Comparison of ENCODE assay signal across 23 cellular contexts in the genomic region with DNA sequence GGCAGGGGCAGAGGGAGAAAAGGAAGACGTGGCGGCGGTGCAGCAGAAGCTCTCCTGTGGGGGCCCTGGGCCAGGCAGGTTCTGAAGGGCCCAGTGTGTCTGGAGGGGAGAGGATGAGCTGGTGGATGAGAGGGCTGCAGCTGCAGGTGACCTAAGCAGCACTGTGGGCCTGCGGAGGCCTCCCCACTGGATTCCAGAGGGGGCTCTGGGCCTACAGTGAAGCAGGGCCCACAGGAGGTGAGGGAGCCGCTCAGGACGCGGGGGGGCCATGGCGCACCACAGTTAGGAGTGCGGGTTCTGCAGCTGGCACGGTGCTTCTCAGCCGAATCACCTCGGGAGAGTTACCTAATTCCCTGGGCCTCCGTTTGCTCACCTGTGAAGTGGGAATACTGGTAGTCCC. TPM values are rescaled to one million over a fixed set of nuclear protein-coding genes. Genes with fewer than 3 reads are reported as not detected.
DNase-seq lines count a peak whose midpoint lies in the region; ATAC-seq, FAIRE-seq and TF ChIP-seq lines count a peak whose summit lies in the region.
"Had no signal": no experiment of that assay in that cellular context is flagged by ENCODE, and none has a peak within 500 bp of the region (broad histone marks: within the 10 kb centered on the region; RNA-seq: fewer than 3 reads in every experiment).

No MANE protein-coding gene starts in this region.

- H4K8ac ChIP-seq in H1 (ENCODE audit: extremely low read depth, insufficient read depth, low read length) (no peak overlapping the region), neuronal stem cell (ENCODE audit: low read depth, low read length) (no peak overlapping the region)

- H3K56ac ChIP-seq in H1 (replicated peaks; ENCODE audit: insufficient read length, low read depth, low read length) = no peak overlapping the region

- 0 out of 2 replicates have a peak overlapping the region, but pooled peaks have one; percentile 61 for H2BK15ac ChIP-seq in H1 (ENCODE audit: low read length)
- peak overlapping the region; percentile 42 for H2BK15ac ChIP-seq in neuronal stem cell (ENCODE audit: low read length)

- no peak overlapping the region for H2BK20ac ChIP-seq in H1 (ENCODE audit: low read length)

- H3K4me2 ChIP-seq in H1 (ENCODE audit: insufficient read depth in 1 of 2, low read depth in 2 of 2, low read length in 2 of 2) (no peak overlapping the region), neuronal stem cell (ENCODE audit: insufficient read depth, low read length, poor library complexity, severe bottlenecking) (no peak overlapping the region)
- H3K4me2 ChIP-seq: A549, GM23338 had no signal

- DNase-seq in right cardiac atrium (peak in 2 of 3 donors; percentile 16 to 30), left cardiac atrium (no peak), H1 (ENCODE audit: low read depth in 1 of 2, low spot score in 2 of 2) (no peak), neuronal stem cell (ENCODE audit: low spot score) (no peak), transverse colon (no peak), GF-D8 (lab: John Stamatoyannopoulos, UW) (no peak), AG20443 (ENCODE audit: low spot score) (no peak)
- DNase-seq in stimulated activated effector memory CD8-positive, alpha-beta T cell treated with anti-CD3 and anti-CD28 coated beads, Interleukin-12 subunit alpha, Interleukin-12 subunit beta, amount 100 ng/mL, for 72 hours (ENCODE audit: low spot score in 2 of 2) = no peak
- DNase-seq: C1 segment of cervical spinal cord; CD4-positive, CD25-positive, alpha-beta regulatory T cell; CD8-positive, alpha-beta memory T cell; COR-L47; KBM-7 had no signal

- TF ChIP-seq CTCF in H1 (IDR thresholded peaks at IDR 0.05; ENCODE audit: control extremely low read depth in 1 of 3, insufficient read depth in 1 of 3, low read depth in 1 of 3, low read length in 3 of 3) = no peak
- no peak for TF ChIP-seq CTCF in transverse colon (IDR thresholded peaks at IDR 0.05)

- H3K79me2 ChIP-seq in H1 (ENCODE audit: control insufficient read depth in 1 of 2, insufficient read depth in 2 of 2, low read length in 2 of 2) = no peaks in the 10 kb centered on the region

- H3K4me3 Mint-ChIP-seq in stimulated activated effector memory CD8-positive, alpha-beta T cell treated with anti-CD3 and anti-CD28 coated beads, Interleukin-12 subunit alpha, Interleukin-12 subunit beta, amount 100 ng/mL, for 72 hours = no peak overlapping the region
- H3K4me3 Mint-ChIP-seq: CD4-positive, CD25-positive, alpha-beta regulatory T cell; CD8-positive, alpha-beta memory T cell; GM23338; IgD-negative memory B cell had no signal

- H3K27ac Mint-ChIP-seq in stimulated activated effector memory CD8-positive, alpha-beta T cell treated with anti-CD3 and anti-CD28 coated beads, Interleukin-12 subunit alpha, Interleukin-12 subunit beta, amount 100 ng/mL, for 72 hours = peak overlapping the region; percentile 29
- H3K27ac Mint-ChIP-seq: CD4-positive, CD25-positive, alpha-beta regulatory T cell; CD8-positive, alpha-beta memory T cell; GM23338; IgD-negative memory B cell had no signal

- H3K27ac ChIP-seq in right cardiac atrium (ENCODE audit: low read length) (no peak overlapping the region), H1 (ENCODE audit: low read depth, low read length) (no peak overlapping the region), neuronal stem cell (replicated peaks; ENCODE audit: low read length) (no peak overlapping the region), transverse colon (no peak overlapping the region)
- H3K27ac ChIP-seq: 22Rv1, A549, HL-60 had no signal

- H2AK5ac ChIP-seq in H1 (ENCODE audit: low read depth, low read length) = peak overlapping the region; percentile 65; the same call in 1 of the 2 replicates
- peak overlapping the region; percentile 80 for H2AK5ac ChIP-seq in neuronal stem cell (ENCODE audit: low read depth, low read length)

- H2BK120ac ChIP-seq in H1 (replicated peaks; ENCODE audit: low read depth, low read length) (no peak overlapping the region), neuronal stem cell (ENCODE audit: low read depth, low read length) (no peak overlapping the region)

- TF ChIP-seq RAD21 in H1 (IDR thresholded peaks at IDR 0.05 in 1 of 2, conservative IDR thresholded peaks at IDR 0.05 in 1 of 2; ENCODE audit: low read depth in 2 of 2, low read length in 2 of 2) = no peak

- H3K79me1 ChIP-seq in H1 (ENCODE audit: low read depth, low read length) (no peaks in the 10 kb centered on the region), neuronal stem cell (ENCODE audit: low read depth, low read length) (peaks cover 3% of the 10 kb centered on the region)

- in situ Hi-C loops in transverse colon (cut with MboI; ENCODE audit: low pct_ligation_motif_present in 1 of 4, low pct_unique_long_range_greater_than_20kb in 1 of 4, low sequenced_read_pairs in 3 of 4) = no loop called here

- 96% methylated on average over 13 of the region's 13 CpGs for WGBS in right cardiac atrium
- WGBS in H1 (ENCODE audit: extremely low coverage in 1 of 2, insufficient coverage in 1 of 2, insufficient read length in 1 of 2, insufficient replicate concordance in 2 of 2, low coverage in 1 of 2, low lambda C conversion rate in 2 of 2, missing lambda C conversion rate in 1 of 2), 2 experiments = 95% methylated on average over 11 of the region's 13 CpGs; no CpG with 5 or more reads in 1 of the 2 experiments
- no CpG with 5 or more reads among the region's 13 CpGs for WGBS in neuronal stem cell (ENCODE audit: extremely low coverage in 2 of 2, insufficient read length in 2 of 2, insufficient replicate concordance in 1 of 2), 2 donors
- WGBS in transverse colon (ENCODE audit: low coverage in 1 of 2), 2 donors = 93 to 95% methylated on average over 3 to 12 of the region's 13 CpGs

- H3K23ac ChIP-seq in H1 (ENCODE audit: insufficient read length) (no peak overlapping the region), neuronal stem cell (ENCODE audit: low read depth, low read length, poor library complexity) (peak overlapping the region; percentile 40)

- TF ChIP-seq POLR2A in H1 (IDR thresholded peaks at IDR 0.05; ENCODE audit: control extremely low read depth in 1 of 2, low read depth in 2 of 2, low read length in 2 of 2) (no peak), transverse colon (IDR thresholded peaks at IDR 0.05) (no peak)

- ATAC-seq in right cardiac atrium (no peak), left cardiac atrium (no peak)
- ATAC-seq in stimulated activated effector memory CD8-positive, alpha-beta T cell treated with anti-CD3 and anti-CD28 coated beads, Interleukin-12 subunit alpha, Interleukin-12 subunit beta, amount 100 ng/mL, for 72 hours = no peak
- ATAC-seq: A549 had no signal

- TF ChIP-seq EP300 in H1 (IDR thresholded peaks at IDR 0.05; ENCODE audit: borderline replicate concordance in 1 of 2, low read depth in 2 of 2, low read length in 2 of 2) (no peak), transverse colon (IDR thresholded peaks at IDR 0.05; ENCODE audit: low read depth) (no peak)

- no peak for FAIRE-seq in H1 (lab: Jason Lieb, UNC)
- FAIRE-seq: A549, D721Med, G401.6, GM12892, GM18507 had no signal

- no peak overlapping the region for H3K14ac ChIP-seq in H1 (ENCODE audit: insufficient read length)
- no peak overlapping the region for H3K14ac ChIP-seq in neuronal stem cell (ENCODE audit: low read length)

- H2AFZ ChIP-seq in H1 (ENCODE audit: low read length) (no peak overlapping the region), neuronal stem cell (ENCODE audit: low read length) (no peak overlapping the region)
- H2AFZ ChIP-seq: GM23338 had no signal

- H4K91ac ChIP-seq in H1 (replicated peaks; ENCODE audit: insufficient read length, low read length) = peak overlapping the region; percentile 29
- H4K91ac ChIP-seq in neuronal stem cell (ENCODE audit: low read depth, low read length, poor library complexity) = no peak overlapping the region

- H3K4me1 ChIP-seq in right cardiac atrium (ENCODE audit: control insufficient read depth, insufficient read depth, low read length) = peaks cover 5% of the 10 kb centered on the region
- H3K4me1 ChIP-seq in H1 (replicated peaks in 1 of 4; ENCODE audit: control insufficient read depth in 3 of 4, insufficient read depth in 4 of 4, low read length in 3 of 4) = peaks cover 0 to 12% (median 9%) of the 10 kb centered on the region in 4 experiments; a peak in 6 of 7 replicates
- peaks cover 5% of the 10 kb centered on the region in 2 donors for H3K4me1 ChIP-seq in neuronal stem cell (ENCODE audit: control insufficient read depth in 2 of 2, insufficient read depth in 1 of 2, low read depth in 1 of 2, low read length in 2 of 2)
- peaks cover 0 to 12% (median 0%) of the 10 kb centered on the region in 4 donors for H3K4me1 ChIP-seq in transverse colon
- H3K4me1 ChIP-seq: A549, HAP-1 had no signal

- no peaks in the 10 kb centered on the region for H3K23me2 ChIP-seq in H1 (ENCODE audit: low read depth, low read length)

- H3K18ac ChIP-seq in H1 (ENCODE audit: extremely low read depth, low read length) = no peak overlapping the region
- H3K18ac ChIP-seq in neuronal stem cell (ENCODE audit: low read length) = peak overlapping the region; percentile 73

- no peaks in the 10 kb centered on the region for H3K9me3 ChIP-seq in right cardiac atrium (ENCODE audit: control insufficient read depth, low read length)
- no peaks in the 10 kb centered on the region for H3K9me3 ChIP-seq in H1 (ENCODE audit: insufficient read depth in 2 of 2, low read depth in 1 of 2, low read length in 1 of 2)
- H3K9me3 ChIP-seq in neuronal stem cell (replicated peaks in 1 of 2; ENCODE audit: control insufficient read depth in 2 of 2, insufficient read depth in 1 of 2, low read depth in 1 of 2, low read length in 2 of 2) = no peaks in the 10 kb centered on the region
- H3K9me3 ChIP-seq in transverse colon = no peaks in the 10 kb centered on the region
- H3K9me3 ChIP-seq: A549, HAP-1 had no signal

- no peak overlapping the region for H4K5ac ChIP-seq in H1 (ENCODE audit: insufficient read length, low read depth, low read length)

- H2BK5ac ChIP-seq in H1 (ENCODE audit: low read depth, low read length) = no peak overlapping the region; the same call in 1 of the 2 replicates
- no peak overlapping the region for H2BK5ac ChIP-seq in neuronal stem cell (ENCODE audit: low read length)

- H3K4me3 ChIP-seq in right cardiac atrium (ENCODE audit: low read length) (no peak overlapping the region), H1 (ENCODE audit: extremely low read depth in 1 of 4, insufficient read depth in 2 of 4, low read depth in 3 of 4, low read length in 4 of 4) (no peak overlapping the region), neuronal stem cell (ENCODE audit: low read length in 2 of 2) (no peak overlapping the region), transverse colon (no peak overlapping the region)
- H3K4me3 ChIP-seq: A549, GM23338, HAP-1 had no signal

- H3K4ac ChIP-seq in H1 (replicated peaks; ENCODE audit: insufficient read length, low read depth, low read length) (no peak overlapping the region), neuronal stem cell (ENCODE audit: low read length) (no peak overlapping the region)

- no peaks in the 10 kb centered on the region for H4K20me1 ChIP-seq in H1 (replicated peaks in 1 of 2; ENCODE audit: control insufficient read depth in 1 of 2, insufficient read depth in 2 of 2, low read length in 2 of 2)

- H3K36me3 ChIP-seq in H1 (ENCODE audit: control insufficient read depth in 2 of 4, insufficient read depth in 4 of 4, low read length in 3 of 4) (no peaks in the 10 kb centered on the region; a peak in 1 of 8 replicates), neuronal stem cell (replicated peaks in 1 of 2; ENCODE audit: control insufficient read depth in 2 of 2, insufficient read depth in 2 of 2, low read length in 2 of 2) (no peaks in the 10 kb centered on the region), transverse colon (no peaks in the 10 kb centered on the region)
- H3K36me3 ChIP-seq: HAP-1 had no signal

- H3K36me3 Mint-ChIP-seq in stimulated activated effector memory CD8-positive, alpha-beta T cell treated with anti-CD3 and anti-CD28 coated beads, Interleukin-12 subunit alpha, Interleukin-12 subunit beta, amount 100 ng/mL, for 72 hours = no peaks in the 10 kb centered on the region
- H3K36me3 Mint-ChIP-seq: CD4-positive, CD25-positive, alpha-beta regulatory T cell; IgD-negative memory B cell had no signal

- H3K27me3 ChIP-seq in right cardiac atrium (ENCODE audit: control insufficient read depth, insufficient read depth) (no peaks in the 10 kb centered on the region), H1 (replicated peaks in 1 of 4; ENCODE audit: control insufficient read depth in 3 of 4, extremely low read depth in 1 of 4, insufficient read depth in 3 of 4, low read length in 3 of 4) (no peaks in the 10 kb centered on the region), neuronal stem cell (ENCODE audit: control insufficient read depth in 3 of 3, insufficient read depth in 3 of 3, low read depth in 1 of 3, low read length in 3 of 3) (peaks cover 0 to 75% (median 0%) of the 10 kb centered on the region in 3 experiments), transverse colon (no peaks in the 10 kb centered on the region)

- H3K4me1 Mint-ChIP-seq in stimulated activated effector memory CD8-positive, alpha-beta T cell treated with anti-CD3 and anti-CD28 coated beads, Interleukin-12 subunit alpha, Interleukin-12 subunit beta, amount 100 ng/mL, for 72 hours = no peaks in the 10 kb centered on the region
- H3K4me1 Mint-ChIP-seq: CD8-positive, alpha-beta memory T cell had no signal

- CTCF ChIA-PET in H1 (lab: Charles Lee; ENCODE audit: partially characterized antibody) = interaction anchor here (0.6 to 2.7 kb wide), 6 partner anchors 13 to 105 kb away, joined by 3 to 9 read pairs (median 4); no protein-coding TSS in a partner anchor

- intact Hi-C loops in right cardiac atrium (cut with DNase I) (no loop called here), left cardiac atrium (cut with DNase I) (no loop called here), transverse colon (cut with DNase I; ENCODE audit: low total_unique reads) (no loop called here)

- no peaks in the 10 kb centered on the region for H3K9me3 Mint-ChIP-seq in stimulated activated effector memory CD8-positive, alpha-beta T cell treated with anti-CD3 and anti-CD28 coated beads, Interleukin-12 subunit alpha, Interleukin-12 subunit beta, amount 100 ng/mL, for 72 hours
- H3K9me3 Mint-ChIP-seq: CD8-positive, alpha-beta memory T cell; GM23338; IgD-negative memory B cell had no signal

- H2BK12ac ChIP-seq in H1 (ENCODE audit: low read depth, low read length) (0 out of 2 replicates have a peak overlapping the region, but pooled peaks have one; percentile 39), neuronal stem cell (ENCODE audit: low read length) (peak overlapping the region; percentile 63)

- POLR2A ChIA-PET in H1 (lab: Charles Lee; ENCODE audit: partially characterized antibody) = interaction anchor here (0.5 to 1.7 kb wide), 3 partner anchors 9 to 17 kb away, joined by 3 read pairs; partner anchors contain the start of gene ABLIM2

- H3K9ac ChIP-seq in H1 (replicated peaks in 1 of 4; ENCODE audit: extremely low read depth in 1 of 4, low read depth in 3 of 4, low read length in 3 of 4) (no peak overlapping the region), neuronal stem cell (ENCODE audit: low read depth, low read length, poor library complexity) (peak overlapping the region; percentile 66)

RNA-seq across cellular contexts. Expression of gene ABLIM2, which starts 10.5 kb away (rescaled TPM):
- total RNA-seq in right cardiac atrium (10 to 100 TPM in 2 of 4 donors, 1 to 10 TPM in 2; 6.2 to 17.4 (median 9.6) TPM), left cardiac atrium (10 to 100 TPM; 14.3 to 23.1 TPM), transverse colon (10 to 100 TPM in 3 of 4 donors, 1 to 10 TPM in 1; 3.2 to 58.4 (median 14.2) TPM)
- polyA plus RNA-seq in right cardiac atrium (4.2 TPM), H1 (2011; rRNA removed) (3.0 TPM in 2 replicates)
- 2.8 and 3.0 TPM in 2 replicates for total RNA-seq in H1 (2021; fragmentation: NEBNext Ultra II Directional; extraction: Animal tissue kit (Norgen Biotek cat#: 25700))
- polyA plus RNA-seq in H1 (2011; cell fraction: cytosol; rRNA removed) = 3.6 TPM
- polyA plus RNA-seq in H1 (2011; cell fraction: nucleus; rRNA removed) = 5.9 TPM
- polyA plus RNA-seq in H1 (2012, experiment 1 of 2) = 2.9 to 4.0 TPM (median 3.3 TPM) in 4 replicates
- 2.2 TPM for polyA plus RNA-seq in H1 (2012, experiment 2 of 2)
- 0.95 TPM for polyA plus RNA-seq in H1 (2013, experiment 1 of 2)
- 1.2 TPM for polyA plus RNA-seq in H1 (2013, experiment 2 of 2)
- polyA minus RNA-seq in H1 (2011; rRNA and poly(A)+ RNA removed) = 2.7 and 4.9 TPM in 2 replicates
- 1.2 TPM for polyA minus RNA-seq in H1 (2011; cell fraction: cytosol; rRNA and poly(A)+ RNA removed)
- 9.1 TPM for polyA minus RNA-seq in H1 (2011; cell fraction: nucleus; rRNA and poly(A)+ RNA removed)
- polyA plus RNA-seq in neuronal stem cell (2013, experiment 1 of 2) = 0.78 TPM
- 0.93 TPM for polyA plus RNA-seq in neuronal stem cell (2013, experiment 2 of 2)

RNA-seq across cellular contexts. Expression of gene SH3TC1, which starts 50.9 kb away (rescaled TPM):
- total RNA-seq in right cardiac atrium (10 to 100 TPM in 3 of 4 donors, 1 to 10 TPM in 1; 6.6 to 17.1 (median 11.1) TPM), left cardiac atrium (10 to 100 TPM; 11.7 to 30.9 TPM), transverse colon (10 to 100 TPM; 15.0 to 78.6 (median 41.4) TPM)
- polyA plus RNA-seq in right cardiac atrium (5.4 TPM), H1 (2011; rRNA removed) (0.13 and 0.15 TPM in 2 replicates)
- 0.29 TPM in 1 of 2 replicates, not detected in the other for total RNA-seq in H1 (2021; fragmentation: NEBNext Ultra II Directional; extraction: Animal tissue kit (Norgen Biotek cat#: 25700))
- 0.14 TPM for polyA plus RNA-seq in H1 (2011; cell fraction: cytosol; rRNA removed)
- polyA plus RNA-seq in H1 (2011; cell fraction: nucleus; rRNA removed) = 0.29 TPM
- 0.08 to 0.36 TPM (median 0.14 TPM) in 4 replicates for polyA plus RNA-seq in H1 (2012, experiment 1 of 2)
- polyA plus RNA-seq in H1 (2012, experiment 2 of 2) = 0.22 TPM
- 0.16 TPM for polyA plus RNA-seq in H1 (2013, experiment 1 of 2)
- polyA plus RNA-seq in H1 (2013, experiment 2 of 2) = 0.07 TPM
- polyA minus RNA-seq in H1 (2011; rRNA and poly(A)+ RNA removed) = 0.13 and 0.71 TPM in 2 replicates
- polyA minus RNA-seq in H1 (2011; cell fraction: cytosol; rRNA and poly(A)+ RNA removed) = not detected
- 0.30 TPM for polyA minus RNA-seq in H1 (2011; cell fraction: nucleus; rRNA and poly(A)+ RNA removed)
- 0.13 TPM for polyA plus RNA-seq in neuronal stem cell (2013, experiment 1 of 2)
- 0.08 TPM for polyA plus RNA-seq in neuronal stem cell (2013, experiment 2 of 2)
- polyA plus RNA-seq: GM23338 had no signal

Comparison
In these comparisons a context has a peak if more than half of its experiments do, and no peak if none do; other contexts are left out.
1. DNase-seq: peak in right cardiac atrium (2 of 3); none in left cardiac atrium (single experiment), H1 (0 of 2), neuronal stem cell (single experiment), stimulated activated effector memory CD8-positive, alpha-beta T cell treated with anti-CD3 and anti-CD28 coated beads, Interleukin-12 subunit alpha, Interleukin-12 subunit beta, amount 100 ng/mL, for 72 hours (0 of 2), transverse colon (single experiment), GF-D8 (single experiment) and AG20443 (single experiment).